8 cellular contexts compared by ENCODE assay signal in genomic region chr20:35541783-35542662, GRCh38. TPM values are rescaled to one million over a fixed set of nuclear protein-coding genes. Genes with fewer than 3 reads are reported as not detected.
DNase-seq lines count a peak whose midpoint lies in the region; ATAC-seq and TF ChIP-seq lines count a peak whose summit lies in the region.

Gene ERGIC3, plus strand, starts transcription at chr20:35542078. Its CDS starts 20 bp downstream, at chr20:35542098.

- ATAC-seq in GM21717 (IDR thresholded peaks at IDR 0.05; ENCODE audit: unreplicated experiment) (peak; percentile 86), esophagus mucosa (peak; percentile 98)
- peak; percentile 99 for ATAC-seq in activated T-cell treated with anti-CD3 and anti-CD28 coated beads, Interleukin-2, amount 50 U/mL, for 4 hours

- H3K9me3 Mint-ChIP-seq in activated T-cell treated with anti-CD3 and anti-CD28 coated beads, Interleukin-2, amount 50 U/mL, for 4 hours: no peaks in the 10 kb centered on the region

- H3K4me3 Mint-ChIP-seq in activated T-cell treated with anti-CD3 and anti-CD28 coated beads, Interleukin-2, amount 50 U/mL, for 4 hours: peak within 1 kb of the TSS; percentile 88

- peaks cover 15% of the 10 kb centered on the region for H3K4me1 Mint-ChIP-seq in activated T-cell treated with anti-CD3 and anti-CD28 coated beads, Interleukin-2, amount 50 U/mL, for 4 hours (ENCODE audit: low read depth)

- peaks cover 29% of the 10 kb centered on the region; the same call in 1 of the 2 replicates for H3K36me3 ChIP-seq in KOPT-K1 (ENCODE audit: insufficient read depth, low read length)
- no peaks in the 10 kb centered on the region for H3K36me3 ChIP-seq in Peyer's patch

- peaks cover 0 to 5% (median 2%) of the 10 kb centered on the region in 4 donors for H3K4me1 ChIP-seq in Peyer's patch

- H3K27me3 Mint-ChIP-seq in activated T-cell treated with anti-CD3 and anti-CD28 coated beads, Interleukin-2, amount 50 U/mL, for 4 hours (ENCODE audit: low read depth): no peaks in the 10 kb centered on the region

- peak; percentile 40 to 46 for TF ChIP-seq POLR2A in Peyer's patch (IDR thresholded peaks at IDR 0.05)

- no peaks in the 10 kb centered on the region for H3K9me3 ChIP-seq in KOPT-K1 (ENCODE audit: insufficient read depth, low read length, poor library complexity, severe bottlenecking)
- H3K9me3 ChIP-seq in Peyer's patch: no peaks in the 10 kb centered on the region

- H3K27me3 ChIP-seq in Peyer's patch: no peaks in the 10 kb centered on the region

- H3K27ac ChIP-seq in KOPT-K1 (ENCODE audit: low read depth, low read length, poor library complexity, severe bottlenecking) (peak within 1 kb of the TSS; percentile 64), Peyer's patch (peak within 1 kb of the TSS; percentile 76 to 89 (median 81))

- peak in 1 of 6 experiments; percentile 4 for TF ChIP-seq CTCF in Peyer's patch (IDR thresholded peaks at IDR 0.05)

- H3K36me3 Mint-ChIP-seq in activated T-cell treated with anti-CD3 and anti-CD28 coated beads, Interleukin-2, amount 50 U/mL, for 4 hours (ENCODE audit: insufficient read depth): peaks cover 10% of the 10 kb centered on the region

- peak within 1 kb of the TSS; percentile 63 to 92 (median 88) for H3K4me3 ChIP-seq in Peyer's patch

- DNase-seq in DMS153 (lab: John Stamatoyannopoulos, UW): peak; percentile 91
- peak; percentile 97 to 99 (median 99) for DNase-seq in Peyer's patch
- DNase-seq in activated T-cell treated with anti-CD3 and anti-CD28 coated beads, Interleukin-2, amount 50 U/mL, for 4 hours: peak; percentile 97
- peak; percentile 96 for DNase-seq in myocyte (ENCODE audit: low read depth)
- peak; percentile 92 to 94 for DNase-seq in stimulated activated CD8-positive, alpha-beta memory T cell treated with anti-CD3 and anti-CD28 coated beads, Interleukin-7, amount 100 ng/mL, for 4 hours (ENCODE audit: low read depth in 2 of 2)

RNA-seq across cellular contexts. Expression of gene ERGIC3, which starts in this region (rescaled TPM):
- 100 to 1,000 TPM; 183 to 233 (median 201) TPM for total RNA-seq in Peyer's patch
- total RNA-seq in activated T-cell treated with anti-CD3 and anti-CD28 coated beads, Interleukin-2, amount 50 U/mL, for 4 hours: 100 to 1,000 TPM; 127 to 130 (median 128) TPM
- 168 TPM for total RNA-seq in esophagus mucosa
- total RNA-seq in myocyte: 169 and 210 TPM in 2 replicates
- polyA plus RNA-seq in myocyte (2012): 335 TPM

Comparison
In these comparisons a context has a peak if more than half of its experiments do, and no peak if none do; other contexts are left out.
1. Peak in every context shown above with its lines: DNase-seq, ATAC-seq, H3K4me3 ChIP-seq and H3K27ac ChIP-seq.